ENCODE assay signal across 1 cellular context in genomic region chr5:79619849-79620248, GRCh38.
TF ChIP-seq lines count a peak whose summit lies in the region.

No MANE protein-coding gene starts in this region.

TF ChIP-seq in GM23338, 12 proteins besides CTCF, POLR2A, EP300 and RAD21:
- TF ChIP-seq ZNF462 (CRISPR knock-in tag; IDR thresholded peaks at IDR 0.05) (no peak), REST (IDR thresholded peaks at IDR 0.05; ENCODE audit: unreplicated experiment) (no peak), EZH2phosphoT487 (IDR thresholded peaks at IDR 0.05; ENCODE audit: unreplicated experiment) (no peak), JUNB (IDR thresholded peaks at IDR 0.05; ENCODE audit: unreplicated experiment) (no peak), ZNF114 (CRISPR knock-in tag; IDR thresholded peaks at IDR 0.05) (no peak), ETS1 (IDR thresholded peaks at IDR 0.05) (no peak), CREB1 (CRISPR knock-in tag; IDR thresholded peaks at IDR 0.05; ENCODE audit: low read depth) (no peak), EZH2 (IDR thresholded peaks at IDR 0.05; ENCODE audit: low read depth, unreplicated experiment) (no peak), POLR2AphosphoS5 (IDR thresholded peaks at IDR 0.05; ENCODE audit: low read depth) (no peak), STAT1 (IDR thresholded peaks at IDR 0.05; ENCODE audit: unreplicated experiment) (no peak), NANOG (IDR thresholded peaks at IDR 0.05; ENCODE audit: borderline replicate concordance) (no peak), ZNF331 (CRISPR knock-in tag; IDR thresholded peaks at IDR 0.05; ENCODE audit: low read depth) (no peak)
